In genomic region chr1:217911908-217912307, GRCh38 we compare ENCODE assay signal across 13 cellular contexts.
DNase-seq lines count a peak whose midpoint lies in the region; ATAC-seq, FAIRE-seq and TF ChIP-seq lines count a peak whose summit lies in the region.
"Had no signal": no experiment of that assay in that cellular context is flagged by ENCODE, and none has a peak within 500 bp of the region (broad histone marks: within the 10 kb centered on the region; RNA-seq: fewer than 3 reads in every experiment).

No MANE protein-coding gene starts in this region.

- intact Hi-C loops in HepG2 (cut with micrococcal nuclease; ENCODE audit: unreplicated experiment) (no loop called here), right lobe of liver (cut with DNase I) (no loop called here), GM12878 (cut with micrococcal nuclease; ENCODE audit: unreplicated experiment) (loop anchor here (10.0 kb wide), 1 partner anchor 263 kb away; no protein-coding TSS in a partner anchor)

- H3K9ac ChIP-seq in HepG2 (ENCODE audit: insufficient read depth, low read depth, low read length) (no peak overlapping the region), GM12878 (ENCODE audit: control insufficient read depth, insufficient read depth, low read length) (no peak overlapping the region)

- H3K4me1 ChIP-seq in HepG2 (ENCODE audit: insufficient read depth, low read length): no peaks in the 10 kb centered on the region
- H3K4me1 ChIP-seq in right lobe of liver: no peaks in the 10 kb centered on the region
- H3K4me1 ChIP-seq in GM12878 (ENCODE audit: control insufficient read depth, insufficient read depth, low read length): no peaks in the 10 kb centered on the region

- POLR2A ChIA-PET in HepG2 (lab: Yijun Ruan, JAX) (no interaction called here), GM12878 (lab: Charles Lee) (no interaction called here)

- 47% methylated on average over 8 of the region's 8 CpGs for WGBS in HepG2 (ENCODE audit: low lambda C conversion rate)
- 82% methylated on average over 5 of the region's 8 CpGs for WGBS in right lobe of liver (ENCODE audit: insufficient coverage, low coverage, low lambda C conversion rate, missing lambda C conversion rate)
- WGBS in GM12878 (ENCODE audit: insufficient coverage, insufficient replicate concordance, low lambda C conversion rate, missing lambda C conversion rate): 45% methylated on average over 8 of the region's 8 CpGs

- no peaks in the 10 kb centered on the region for H4K20me1 ChIP-seq in HepG2 (ENCODE audit: insufficient read depth, low read length)
- no peaks in the 10 kb centered on the region for H4K20me1 ChIP-seq in GM12878 (ENCODE audit: control insufficient read depth, insufficient read depth)

- TF ChIP-seq RAD21 in HepG2 (CRISPR knock-in tag; IDR thresholded peaks at IDR 0.05) (no peak), GM12878 (IDR thresholded peaks at IDR 0.05; ENCODE audit: insufficient read depth, low read depth, low read length) (no peak)

- H3K79me2 ChIP-seq in HepG2 (ENCODE audit: insufficient read depth, low read length) (no peaks in the 10 kb centered on the region), GM12878 (ENCODE audit: control insufficient read depth, insufficient read depth, low read length) (no peaks in the 10 kb centered on the region)

- TF ChIP-seq CTCF in HepG2 (CRISPR knock-in tag; IDR thresholded peaks at IDR 0.05) (peak; percentile 16; the same call in 1 of the 2 replicates), right lobe of liver (IDR thresholded peaks at IDR 0.05) (no peak), GM12878 (IDR thresholded peaks at IDR 0.05 in 2 of 3, conservative IDR thresholded peaks at IDR 0.05 in 1 of 3; ENCODE audit: control insufficient read depth in 2 of 3, extremely low read depth in 1 of 3, insufficient read depth in 1 of 3, low read depth in 3 of 3, low read length in 3 of 3) (peak in 1 of 3 experiments; percentile 14; a peak in 1 of 6 replicates)

- H3K4me2 ChIP-seq in HepG2 (ENCODE audit: low read depth, low read length) (no peak overlapping the region), GM12878 (ENCODE audit: control insufficient read depth, insufficient read depth) (no peak overlapping the region)

- RAD21 ChIA-PET in GM12878 (lab: Charles Lee; ENCODE audit: unreplicated experiment): no interaction called here

- no peaks in the 10 kb centered on the region for H3K9me3 ChIP-seq in HepG2 (ENCODE audit: low read length)
- H3K9me3 ChIP-seq in right lobe of liver: no peaks in the 10 kb centered on the region
- H3K9me3 ChIP-seq in MG63: no peaks in the 10 kb centered on the region; the same call in 1 of the 2 replicates
- no peaks in the 10 kb centered on the region for H3K9me3 ChIP-seq in GM12878 (replicated peaks; ENCODE audit: control insufficient read depth, insufficient read depth, low read length)

- TF ChIP-seq EP300 in HepG2 (IDR thresholded peaks at IDR 0.05; ENCODE audit: low read depth in 2 of 2, low read length in 2 of 2) (no peak), HepG2 (CRISPR knock-in tag; IDR thresholded peaks at IDR 0.05; ENCODE audit: borderline replicate concordance) (no peak), GM12878 (IDR thresholded peaks at IDR 0.05; ENCODE audit: borderline replicate concordance in 1 of 2, control insufficient read depth in 1 of 2, low read depth in 2 of 2, low read length in 2 of 2) (no peak)

- peak; percentile 47; the same call in 1 of the 3 replicates for ATAC-seq in HepG2
- ATAC-seq in right lobe of liver: no peak
- peak; percentile 41; the same call in 2 of the 3 replicates for ATAC-seq in GM12878
- ATAC-seq in HG02642 (IDR thresholded peaks at IDR 0.05; ENCODE audit: poor library complexity, unreplicated experiment): no peak
- ATAC-seq: activated CD4-positive, CD25-positive, alpha-beta regulatory T cell treated with anti-CD3 and anti-CD28 coated beads, Interleukin-2, amount 50 U/mL, for 24 hours had no signal

- no peak overlapping the region for H3K4me3 ChIP-seq in HepG2 (replicated peaks in 1 of 3; ENCODE audit: insufficient read depth in 1 of 3, low read depth in 2 of 3, low read length in 3 of 3)
- no peak overlapping the region for H3K4me3 ChIP-seq in right lobe of liver
- no peak overlapping the region for H3K4me3 ChIP-seq in MG63
- H3K4me3 ChIP-seq in GM12878: no peak overlapping the region

- in situ Hi-C loops in HepG2 (cut with HindIII; ENCODE audit: extremely low pct_ligation_motif_present, low pct_unique_long_range_greater_than_20kb): no loop called here
- in situ Hi-C loops in GM12878 (cut with MboI): no loop called here

- no peak for DNase-seq in HepG2 (ENCODE audit: low spot score)
- DNase-seq in right lobe of liver: no peak
- peak; percentile 31 for DNase-seq in MG63
- no peak for DNase-seq in GM12878 (ENCODE audit: low read depth, low spot score)
- DNase-seq in NCI-H187 (lab: John Stamatoyannopoulos, UW): no peak
- no peak for DNase-seq in CD1c-positive myeloid dendritic cell (ENCODE audit: extremely low spot score)
- DNase-seq in NCI-H345 treated with DMSO at 0.1 percent for 48 hours (lab: John Stamatoyannopoulos, UW; ENCODE audit: unreplicated experiment): no peak
- DNase-seq: hypothalamus, NCI-H2171, SHP77 treated with DMSO at 0.1 percent for 48 hours had no signal

- H3K36me3 ChIP-seq in HepG2 (replicated peaks in 1 of 2; ENCODE audit: control insufficient read depth in 1 of 2, insufficient read depth in 2 of 2, low read length in 2 of 2) (no peaks in the 10 kb centered on the region), right lobe of liver (no peaks in the 10 kb centered on the region), MG63 (no peaks in the 10 kb centered on the region), GM12878 (ENCODE audit: control insufficient read depth in 2 of 2, insufficient read depth in 2 of 2, low read length in 1 of 2) (no peaks in the 10 kb centered on the region)

- CTCF ChIA-PET in HepG2 (lab: Yijun Ruan, JAX; ENCODE audit: low intra/inter-chr PET ratio, low total read pairs) (no interaction called here), GM12878 (lab: Yijun Ruan, JAX) (interaction anchor here (1.0 kb wide), 1 partner anchor 33 kb away, joined by 4 read pairs; no protein-coding TSS in a partner anchor)

- no peak for TF ChIP-seq POLR2A in HepG2 (IDR thresholded peaks at IDR 0.05; ENCODE audit: insufficient read depth in 1 of 2, low read depth in 2 of 2, low read length in 2 of 2)
- TF ChIP-seq POLR2A in right lobe of liver (IDR thresholded peaks at IDR 0.05): no peak
- no peak for TF ChIP-seq POLR2A in GM12878 (IDR thresholded peaks at IDR 0.05; ENCODE audit: low read depth, low read length)

- H3K27me3 ChIP-seq in HepG2 (ENCODE audit: control insufficient read depth in 1 of 2, insufficient read depth in 2 of 2, low read length in 2 of 2) (no peaks in the 10 kb centered on the region), right lobe of liver (no peaks in the 10 kb centered on the region), MG63 (no peaks in the 10 kb centered on the region), GM12878 (replicated peaks in 1 of 2; ENCODE audit: control insufficient read depth in 2 of 2, insufficient read depth in 2 of 2, low read length in 1 of 2) (no peaks in the 10 kb centered on the region)

- FAIRE-seq in HepG2 (lab: Jason Lieb, UNC) (no peak), GM12878 (lab: Jason Lieb, UNC) (no peak)
- FAIRE-seq: endometrium had no signal

- SMC1A ChIA-PET in GM12878 (lab: Charles Lee; ENCODE audit: uncharacterized antibody, unreplicated experiment): no interaction called here

- H2AFZ ChIP-seq in HepG2 (ENCODE audit: low read length) (no peak overlapping the region), GM12878 (ENCODE audit: control insufficient read depth, low read depth, low read length) (no peak overlapping the region)

- H3K27ac ChIP-seq in HepG2 (ENCODE audit: extremely low read length, insufficient read depth, low read length) (no peak overlapping the region), right lobe of liver (no peak overlapping the region), GM12878 (ENCODE audit: control insufficient read depth, insufficient read depth) (no peak overlapping the region)

- no TSS peak for BruUV-seq in HepG2 (replicated peaks; lab: Mats Ljungman, UMichigan)
- BruUV-seq in GM12878 (replicated peaks; lab: Mats Ljungman, UMichigan): no TSS peak

TF ChIP-seq in HepG2, 621 proteins besides CTCF, POLR2A, EP300 and RAD21:
- TF ChIP-seq FOXP1 (IDR thresholded peaks at IDR 0.05): no peak
- TF ChIP-seq FOXP1 (CRISPR knock-in tag; IDR thresholded peaks at IDR 0.05): no peak
- TF ChIP-seq STAG1 (CRISPR knock-in tag; IDR thresholded peaks at IDR 0.05): peak; percentile 21; the same call in 1 of the 2 replicates
- TF ChIP-seq ZNF720 (CRISPR knock-in tag; IDR thresholded peaks at IDR 0.05): no peak
- no peak for TF ChIP-seq ZNF629 (CRISPR knock-in tag; conservative IDR thresholded peaks at IDR 0.05)
- no peak for TF ChIP-seq TCF7 (IDR thresholded peaks at IDR 0.05; ENCODE audit: low read depth)
- no peak for TF ChIP-seq NFE2L1 (CRISPR knock-in tag; IDR thresholded peaks at IDR 0.05; ENCODE audit: borderline replicate concordance)

TF ChIP-seq in GM12878, 131 proteins besides CTCF, POLR2A, EP300 and RAD21 (continues in another document):
- TF ChIP-seq ATF7 (IDR thresholded peaks at IDR 0.05; ENCODE audit: low read depth): no peak
- TF ChIP-seq, protein P1, sequence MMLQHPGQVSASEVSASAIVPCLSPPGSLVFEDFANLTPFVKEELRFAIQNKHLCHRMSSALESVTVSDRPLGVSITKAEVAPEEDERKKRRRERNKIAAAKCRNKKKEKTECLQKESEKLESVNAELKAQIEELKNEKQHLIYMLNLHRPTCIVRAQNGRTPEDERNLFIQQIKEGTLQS (IDR thresholded peaks at IDR 0.05; ENCODE audit: borderline replicate concordance, extremely low read depth, low read depth, low read length): no peak
- TF ChIP-seq, protein P2, sequence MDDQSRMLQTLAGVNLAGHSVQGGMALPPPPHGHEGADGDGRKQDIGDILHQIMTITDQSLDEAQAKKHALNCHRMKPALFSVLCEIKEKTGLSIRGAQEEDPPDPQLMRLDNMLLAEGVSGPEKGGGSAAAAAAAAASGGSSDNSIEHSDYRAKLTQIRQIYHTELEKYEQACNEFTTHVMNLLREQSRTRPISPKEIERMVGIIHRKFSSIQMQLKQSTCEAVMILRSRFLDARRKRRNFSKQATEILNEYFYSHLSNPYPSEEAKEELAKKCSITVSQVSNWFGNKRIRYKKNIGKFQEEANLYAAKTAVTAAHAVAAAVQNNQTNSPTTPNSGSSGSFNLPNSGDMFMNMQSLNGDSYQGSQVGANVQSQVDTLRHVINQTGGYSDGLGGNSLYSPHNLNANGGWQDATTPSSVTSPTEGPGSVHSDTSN (IDR thresholded peaks at IDR 0.05; ENCODE audit: insufficient replicate concordance, low read depth, low read length): no peak
- TF ChIP-seq SMAD1 (IDR thresholded peaks at IDR 0.05; ENCODE audit: low read depth, partially characterized antibody): no peak
- TF ChIP-seq ZNF274 (IDR thresholded peaks at IDR 0.05; ENCODE audit: insufficient read depth, insufficient read length): no peak
- no peak for TF ChIP-seq NFIC (IDR thresholded peaks at IDR 0.05; ENCODE audit: low read depth, low read length)

Comparison
In these comparisons a context has a peak if more than half of its experiments do, and no peak if none do; other contexts are left out.
1. ATAC-seq: peak in HepG2 (single experiment) and GM12878 (single experiment); none in right lobe of liver (0 of 4) and HG02642 (single experiment).